1 cellular context compared by ENCODE assay signal in genomic region chr2:54581326-54582039, GRCh38.
TF ChIP-seq lines count a peak whose summit lies in the region.

No MANE protein-coding gene starts in this region.

TF ChIP-seq in HepG2, 621 proteins besides CTCF, POLR2A, EP300 and RAD21 (continued from another document):
- no peak for TF ChIP-seq THAP9 (CRISPR knock-in tag; IDR thresholded peaks at IDR 0.05; ENCODE audit: borderline replicate concordance)
- 0 out of 2 replicates have a peak, but pooled peaks have one; percentile 30 for TF ChIP-seq ZNF747 (CRISPR knock-in tag; IDR thresholded peaks at IDR 0.05; ENCODE audit: borderline replicate concordance)
- no peak for TF ChIP-seq REL (CRISPR knock-in tag; conservative IDR thresholded peaks at IDR 0.05)
- no peak for TF ChIP-seq NFATC3 (CRISPR knock-in tag; IDR thresholded peaks at IDR 0.05)
- TF ChIP-seq ZSCAN9 (CRISPR knock-in tag; IDR thresholded peaks at IDR 0.05; ENCODE audit: borderline replicate concordance): no peak
- no peak for TF ChIP-seq NAIF1 (CRISPR knock-in tag; IDR thresholded peaks at IDR 0.05; ENCODE audit: borderline replicate concordance)
- TF ChIP-seq JUND (CRISPR knock-in tag; IDR thresholded peaks at IDR 0.05): no peak
- TF ChIP-seq RBM22 (optimal IDR thresholded peaks at IDR 0.05; ENCODE audit: low read length): peak; percentile 14
- TF ChIP-seq RARA (CRISPR knock-in tag; IDR thresholded peaks at IDR 0.05): 0 out of 2 replicates have a peak, but pooled peaks have one; percentile 18
- TF ChIP-seq ZFP62 (CRISPR knock-in tag; IDR thresholded peaks at IDR 0.05): no peak
- TF ChIP-seq PAF1 (CRISPR knock-in tag; IDR thresholded peaks at IDR 0.05): no peak
